8 cellular contexts compared by ENCODE assay signal in the genomic region with DNA sequence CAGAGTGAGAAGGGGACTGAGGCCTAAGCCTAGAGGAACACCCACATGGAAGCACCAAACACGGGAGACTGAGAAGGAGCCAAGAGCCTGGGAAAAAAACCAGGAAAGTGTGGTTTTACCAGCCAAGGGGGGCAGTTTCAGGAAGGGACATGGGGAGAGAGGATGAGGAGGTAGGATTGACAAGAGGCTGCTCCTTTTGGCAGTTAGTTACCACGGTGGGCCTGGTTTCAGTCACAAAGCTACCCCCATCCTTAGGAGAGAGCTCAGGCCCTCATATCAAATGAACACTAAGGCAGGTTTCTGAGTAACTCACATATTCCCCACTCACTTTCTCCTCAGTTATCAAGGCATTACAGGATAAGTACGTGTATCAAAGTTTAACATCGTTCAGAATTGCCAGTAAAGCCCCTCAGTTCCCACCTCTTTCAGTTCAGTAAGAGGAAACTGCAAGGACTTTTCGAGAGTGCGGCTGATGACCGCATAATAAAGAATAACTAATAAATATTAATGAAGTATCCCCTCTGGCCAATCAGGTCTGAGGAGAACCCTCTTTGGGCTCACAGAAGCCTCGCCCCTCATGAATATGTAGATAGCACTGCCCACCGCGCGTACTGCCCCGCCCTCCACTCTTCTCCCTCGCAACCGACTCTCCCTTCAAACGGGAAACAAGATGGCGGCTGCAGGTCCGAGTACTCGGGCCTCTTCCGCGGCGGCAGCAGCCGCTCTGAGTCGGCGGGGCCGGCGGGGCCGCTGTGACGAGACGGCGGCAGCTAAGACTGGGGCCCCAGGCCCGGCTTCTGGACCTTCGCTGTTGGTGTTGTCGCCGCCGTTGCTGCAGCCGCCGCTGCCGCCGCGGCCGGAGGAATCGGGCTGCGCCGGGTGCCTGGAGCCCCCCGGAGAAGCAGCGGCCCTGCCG. TPM values are rescaled to one million over a fixed set of nuclear protein-coding genes. Genes with fewer than 3 reads are reported as not detected.
DNase-seq lines count a peak whose midpoint lies in the region; ATAC-seq and TF ChIP-seq lines count a peak whose summit lies in the region.

Gene RNF169, plus strand, starts transcription at position 639 of the 916 bp plus-strand sequence. Its CDS starts 32 bp downstream, at position 671.

- 13% methylated on average over 11 of the region's 47 CpGs for WGBS in SK-N-SH (ENCODE audit: low lambda C conversion rate)

- no peaks in the 10 kb centered on the region for H4K20me1 ChIP-seq in SK-N-SH (ENCODE audit: insufficient read depth)

- no peak for TF ChIP-seq CTCF in SK-N-SH (IDR thresholded peaks at IDR 0.05)

- peaks cover 6% of the 10 kb centered on the region for H3F3A ChIP-seq in SK-N-SH (replicated peaks; ENCODE audit: insufficient read depth)

- peak within 1 kb of the TSS; percentile 71 to 82 for H3K27ac ChIP-seq in SK-N-SH (ENCODE audit: low read depth in 2 of 2, low read length in 1 of 2)
- H3K27ac ChIP-seq in temporal lobe (ENCODE audit: low read depth, low read length) = peak within 1 kb of the TSS; percentile 97

- TF ChIP-seq RAD21 in SK-N-SH (IDR thresholded peaks at IDR 0.05; ENCODE audit: low read length) = no peak

- no peaks in the 10 kb centered on the region for H3K9me2 ChIP-seq in SK-N-SH

- H3K9ac ChIP-seq in SK-N-SH = peak within 1 kb of the TSS; percentile 82

- peak within 1 kb of the TSS; percentile 69 to 79 for H3K4me3 ChIP-seq in SK-N-SH (ENCODE audit: low read depth in 2 of 2, low read length in 1 of 2)

- no peaks in the 10 kb centered on the region for H3K9me3 ChIP-seq in SK-N-SH

- H3K36me3 ChIP-seq in SK-N-SH (replicated peaks in 1 of 2; ENCODE audit: control insufficient read depth in 1 of 2, insufficient read depth in 2 of 2, low read length in 1 of 2) = peaks cover 0 to 4% of the 10 kb centered on the region in 2 experiments

- H2AFZ ChIP-seq in SK-N-SH (ENCODE audit: low read depth) = peak within 1 kb of the TSS; percentile 80

- H3K4me1 ChIP-seq in SK-N-SH (ENCODE audit: control insufficient read depth in 1 of 2, insufficient read depth in 2 of 2, low read depth in 1 of 2, low read length in 1 of 2) = peaks cover 4 to 11% of the 10 kb centered on the region in 2 experiments; a peak in 3 of 4 replicates

- TF ChIP-seq EP300 in SK-N-SH (IDR thresholded peaks at IDR 0.05; ENCODE audit: borderline replicate concordance in 1 of 2, low read depth in 1 of 2, low read length in 1 of 2) = no peak

- peak within 1 kb of the TSS; percentile 84 for H3K4me2 ChIP-seq in SK-N-SH

- DNase-seq in GM04504 (ENCODE audit: low read depth) (peak; percentile 89), NCI-H1048 (lab: John Stamatoyannopoulos, UW) (peak; percentile 93), SK-N-SH (peak; percentile 97), globus pallidus (ENCODE audit: low spot score) (peak; percentile 98), occipital lobe (lab: John Stamatoyannopoulos, UW) (peak; percentile 91)
- peak; percentile 90 for DNase-seq in activated naive CD4-positive, alpha-beta T cell treated with anti-CD3 and anti-CD28 coated beads, Interleukin-2, amount 50 U/mL, for 16 hours

- peaks cover 44% of the 10 kb centered on the region for H3K79me2 ChIP-seq in SK-N-SH (ENCODE audit: insufficient read depth)

- ATAC-seq in HG02571 (IDR thresholded peaks at IDR 0.05; ENCODE audit: unreplicated experiment) = peak; percentile 98

- CTCF ChIA-PET in SK-N-SH (lab: Yijun Ruan, JAX) = interaction anchor here (1.0 to 1.5 kb wide), 3 partner anchors 21 to 636 kb away, joined by 3 to 7 read pairs (median 5); no protein-coding TSS in a partner anchor

- POLR2A ChIA-PET in SK-N-SH (lab: Yijun Ruan, JAX) = no interaction called here

- H3K27me3 ChIP-seq in SK-N-SH (ENCODE audit: insufficient read depth) = no peaks in the 10 kb centered on the region

TF ChIP-seq in SK-N-SH, 30 proteins besides CTCF, POLR2A, EP300 and RAD21:
- TF ChIP-seq NRF1 (IDR thresholded peaks at IDR 0.05; ENCODE audit: low read depth, low read length) = no peak
- TF ChIP-seq IRF3 (IDR thresholded peaks at IDR 0.05; ENCODE audit: low read depth, low read length) = no peak
- TF ChIP-seq TAF1 (IDR thresholded peaks at IDR 0.05; ENCODE audit: borderline replicate concordance, low read depth, low read length) = peak; percentile 92
- TF ChIP-seq, protein P1, sequence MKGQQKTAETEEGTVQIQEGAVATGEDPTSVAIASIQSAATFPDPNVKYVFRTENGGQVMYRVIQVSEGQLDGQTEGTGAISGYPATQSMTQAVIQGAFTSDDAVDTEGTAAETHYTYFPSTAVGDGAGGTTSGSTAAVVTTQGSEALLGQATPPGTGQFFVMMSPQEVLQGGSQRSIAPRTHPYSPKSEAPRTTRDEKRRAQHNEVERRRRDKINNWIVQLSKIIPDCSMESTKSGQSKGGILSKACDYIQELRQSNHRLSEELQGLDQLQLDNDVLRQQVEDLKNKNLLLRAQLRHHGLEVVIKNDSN (IDR thresholded peaks at IDR 0.05; ENCODE audit: borderline replicate concordance, low read depth) = no peak
- peak; percentile 73; the same call in 1 of the 2 replicates for TF ChIP-seq RFX5 (IDR thresholded peaks at IDR 0.05; ENCODE audit: low read length)
- TF ChIP-seq, protein P2, sequence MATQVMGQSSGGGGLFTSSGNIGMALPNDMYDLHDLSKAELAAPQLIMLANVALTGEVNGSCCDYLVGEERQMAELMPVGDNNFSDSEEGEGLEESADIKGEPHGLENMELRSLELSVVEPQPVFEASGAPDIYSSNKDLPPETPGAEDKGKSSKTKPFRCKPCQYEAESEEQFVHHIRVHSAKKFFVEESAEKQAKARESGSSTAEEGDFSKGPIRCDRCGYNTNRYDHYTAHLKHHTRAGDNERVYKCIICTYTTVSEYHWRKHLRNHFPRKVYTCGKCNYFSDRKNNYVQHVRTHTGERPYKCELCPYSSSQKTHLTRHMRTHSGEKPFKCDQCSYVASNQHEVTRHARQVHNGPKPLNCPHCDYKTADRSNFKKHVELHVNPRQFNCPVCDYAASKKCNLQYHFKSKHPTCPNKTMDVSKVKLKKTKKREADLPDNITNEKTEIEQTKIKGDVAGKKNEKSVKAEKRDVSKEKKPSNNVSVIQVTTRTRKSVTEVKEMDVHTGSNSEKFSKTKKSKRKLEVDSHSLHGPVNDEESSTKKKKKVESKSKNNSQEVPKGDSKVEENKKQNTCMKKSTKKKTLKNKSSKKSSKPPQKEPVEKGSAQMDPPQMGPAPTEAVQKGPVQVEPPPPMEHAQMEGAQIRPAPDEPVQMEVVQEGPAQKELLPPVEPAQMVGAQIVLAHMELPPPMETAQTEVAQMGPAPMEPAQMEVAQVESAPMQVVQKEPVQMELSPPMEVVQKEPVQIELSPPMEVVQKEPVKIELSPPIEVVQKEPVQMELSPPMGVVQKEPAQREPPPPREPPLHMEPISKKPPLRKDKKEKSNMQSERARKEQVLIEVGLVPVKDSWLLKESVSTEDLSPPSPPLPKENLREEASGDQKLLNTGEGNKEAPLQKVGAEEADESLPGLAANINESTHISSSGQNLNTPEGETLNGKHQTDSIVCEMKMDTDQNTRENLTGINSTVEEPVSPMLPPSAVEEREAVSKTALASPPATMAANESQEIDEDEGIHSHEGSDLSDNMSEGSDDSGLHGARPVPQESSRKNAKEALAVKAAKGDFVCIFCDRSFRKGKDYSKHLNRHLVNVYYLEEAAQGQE (IDR thresholded peaks at IDR 0.05; ENCODE audit: low read depth, low read length) = peak; percentile 46; the same call in 1 of the 2 replicates
- TF ChIP-seq YY1 (IDR thresholded peaks at IDR 0.05; ENCODE audit: low read depth) = peak; percentile 94
- no peak for TF ChIP-seq GABPA (IDR thresholded peaks at IDR 0.05; ENCODE audit: low read depth)
- no peak for TF ChIP-seq FOXM1 (IDR thresholded peaks at IDR 0.05; ENCODE audit: low read depth)
- no peak for TF ChIP-seq FOXJ3 (CRISPR knock-in tag; IDR thresholded peaks at IDR 0.05)
- TF ChIP-seq POLR2AphosphoS5 (IDR thresholded peaks at IDR 0.05; ENCODE audit: low read depth, low read length) = peak; percentile 86
- TF ChIP-seq SMC3 (IDR thresholded peaks at IDR 0.05; ENCODE audit: low read depth, low read length) = no peak
- no peak for TF ChIP-seq GATA2 (CRISPR knock-in tag; IDR thresholded peaks at IDR 0.05)
- 0 out of 2 replicates have a peak, but pooled peaks have one; percentile 40 for TF ChIP-seq SIN3A (IDR thresholded peaks at IDR 0.05; ENCODE audit: borderline replicate concordance, low read depth, low read length)
- TF ChIP-seq TEAD4 (IDR thresholded peaks at IDR 0.05; ENCODE audit: borderline replicate concordance, insufficient read depth) = no peak
TF ChIP-seq in SK-N-SH: peak in this region for 6.

RNA-seq across cellular contexts. Expression of gene RNF169, which starts in this region (rescaled TPM):
- polyA plus RNA-seq in SK-N-SH (2012; rRNA removed) = 2.2 and 2.6 TPM in 2 replicates
- polyA plus RNA-seq in SK-N-SH (2012; cell fraction: cytosol; rRNA removed) = 1.9 and 2.0 TPM in 2 replicates
- polyA plus RNA-seq in SK-N-SH (2012; cell fraction: nucleus; rRNA removed) = 1.9 and 3.7 TPM in 2 replicates
- total RNA-seq in occipital lobe (39.3 TPM), temporal lobe (22.6 TPM)

Comparison
In these comparisons a context has a peak if more than half of its experiments do, and no peak if none do; other contexts are left out.
1. Peak in every context shown above with its lines: DNase-seq, ATAC-seq, H3K4me3 ChIP-seq and H3K27ac ChIP-seq.